10 cellular contexts compared by ENCODE assay signal in the genomic region with DNA sequence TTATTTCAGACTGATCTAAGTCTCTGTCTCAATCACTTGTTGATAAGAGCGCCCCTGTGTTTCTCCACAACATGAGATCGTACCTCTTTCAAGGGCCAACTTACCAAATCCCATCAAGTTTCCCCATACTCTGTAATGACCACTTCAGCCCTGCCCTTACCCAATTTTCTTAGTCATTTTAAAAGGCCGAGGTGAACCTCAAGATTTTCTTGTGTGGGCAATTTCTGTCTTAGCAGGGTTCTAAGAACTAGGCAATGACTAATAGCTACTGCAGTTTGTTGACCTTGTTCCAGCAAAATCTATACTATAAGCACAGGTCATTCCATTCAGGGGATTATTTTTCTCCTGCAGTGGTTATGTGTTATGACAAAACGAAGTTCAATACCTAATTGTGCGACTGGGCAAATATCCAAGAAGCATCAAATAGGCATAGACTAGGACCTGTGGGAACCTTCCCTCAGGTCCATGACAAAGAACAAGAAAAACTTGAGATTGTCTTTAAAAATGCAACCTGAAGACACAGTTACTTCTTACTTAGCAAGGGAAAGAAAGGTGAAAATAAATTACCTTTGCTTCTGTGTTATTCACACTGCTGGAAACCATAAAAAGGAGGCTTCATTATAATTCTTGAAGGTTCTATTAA. TPM values are rescaled to one million over a fixed set of nuclear protein-coding genes. Genes with fewer than 3 reads are reported as not detected.
DNase-seq lines count a peak whose midpoint lies in the region; ATAC-seq and TF ChIP-seq lines count a peak whose summit lies in the region.
"Had no signal": no experiment of that assay in that cellular context is flagged by ENCODE, and none has a peak within 500 bp of the region (broad histone marks: within the 10 kb centered on the region; RNA-seq: fewer than 3 reads in every experiment).

No MANE protein-coding gene starts in this region.

- peak; percentile 11 for DNase-seq in NK-92 treated with Interleukin-12 subunit alpha and Interleukin-12 subunit beta, amount 100 ng/mL, for 24 hours (lab: John Stamatoyannopoulos, UW)
- no peak for DNase-seq in NK-92 (lab: John Stamatoyannopoulos, UW; ENCODE audit: unreplicated experiment)
- DNase-seq in activated naive CD4-positive, alpha-beta T cell treated with anti-CD3 and anti-CD28 coated beads, Interleukin-2, amount 50 U/mL, for 72 hours (ENCODE audit: low spot score in 2 of 2) = peak in 1 of 2 donors; percentile 44
- no peak for DNase-seq in omental fat pad (ENCODE audit: low spot score)
- no peak for DNase-seq in SIG-M5 (lab: John Stamatoyannopoulos, UW)
- DNase-seq in NCI-H2107 treated with DMSO at 0.1 percent for 48 hours (lab: John Stamatoyannopoulos, UW; ENCODE audit: unreplicated experiment) = no peak
- DNase-seq: naive B cell; stimulated activated naive CD4-positive, alpha-beta T cell treated with Interleukin-2 at 50 U/mL for 16 hours had no signal

- peak overlapping the region; percentile 75 to 80 for H3K27ac Mint-ChIP-seq in activated naive CD4-positive, alpha-beta T cell treated with anti-CD3 and anti-CD28 coated beads, Interleukin-2, amount 50 U/mL, for 72 hours
- H3K27ac Mint-ChIP-seq: naive B cell had no signal

- no peak for TF ChIP-seq CTCF in omental fat pad (IDR thresholded peaks at IDR 0.05)

- ATAC-seq in HG03045 (IDR thresholded peaks at IDR 0.05; ENCODE audit: unreplicated experiment) (peak; percentile 78), omental fat pad (ENCODE audit: low FRiP score) (peak; percentile 60), GM21423 (IDR thresholded peaks at IDR 0.05; ENCODE audit: unreplicated experiment) (no peak)
- ATAC-seq in activated naive CD4-positive, alpha-beta T cell treated with anti-CD3 and anti-CD28 coated beads, Interleukin-2, amount 50 U/mL, for 72 hours = peak; percentile 91 to 96

- peaks cover 21 to 42% of the 10 kb centered on the region in 2 donors for H3K36me3 Mint-ChIP-seq in activated naive CD4-positive, alpha-beta T cell treated with anti-CD3 and anti-CD28 coated beads, Interleukin-2, amount 50 U/mL, for 72 hours

- peaks cover 11 to 36% of the 10 kb centered on the region in 2 donors for H3K9me3 Mint-ChIP-seq in activated naive CD4-positive, alpha-beta T cell treated with anti-CD3 and anti-CD28 coated beads, Interleukin-2, amount 50 U/mL, for 72 hours

RNA-seq across cellular contexts. Expression of a gene that starts 53.2 kb away (rescaled TPM):
- total RNA-seq in activated naive CD4-positive, alpha-beta T cell treated with anti-CD3 and anti-CD28 coated beads, Interleukin-2, amount 50 U/mL, for 72 hours = 10 to 100 TPM; 41.7 to 46.5 TPM
- total RNA-seq in omental fat pad = 10 to 100 TPM; 20.3 to 49.1 (median 34.5) TPM
